Comparison of ENCODE assay signal across 8 cellular contexts in genomic region chr17:81523139-81524062, GRCh38. TPM values are rescaled to one million over a fixed set of nuclear protein-coding genes. Genes with fewer than 3 reads are reported as not detected.
DNase-seq lines count a peak whose midpoint lies in the region; ATAC-seq and TF ChIP-seq lines count a peak whose summit lies in the region.

No MANE protein-coding gene starts in this region.

- no peak overlapping the region for H3K27ac Mint-ChIP-seq in GM23338
- no peak overlapping the region for H3K27ac Mint-ChIP-seq in activated CD8-positive, alpha-beta T cell treated with anti-CD3 and anti-CD28 coated beads for 36 hours
- no peak overlapping the region for H3K27ac Mint-ChIP-seq in activated T-helper 2 cell treated with anti-CD3 and anti-CD28 coated beads, Interferon-gamma antibody, Interleukin-2, Interleukin-4, amounts not matched to agents 10 μg/mL and 5 μg/mL and 100 μg/mL, durations not matched to agents 14 hours and 24 hours and 36 hours

- intact Hi-C loops in activated CD8-positive, alpha-beta T cell treated with anti-CD3 and anti-CD28 coated beads for 36 hours (cut with micrococcal nuclease): loop anchor here (5.0 kb wide), 1 partner anchor 174 kb away; no protein-coding TSS in a partner anchor
- intact Hi-C loops in activated T-helper 2 cell treated with anti-CD3 and anti-CD28 coated beads, Interferon-gamma antibody, Interleukin-2, Interleukin-4, amounts not matched to agents 10 μg/mL and 5 μg/mL and 100 μg/mL, durations not matched to agents 14 hours and 24 hours and 36 hours (cut with micrococcal nuclease): no loop called here

- peak overlapping the region; percentile 65 for H3K4me2 ChIP-seq in GM23338

- H3K9me2 ChIP-seq in GM23338 (ENCODE audit: insufficient read depth): no peaks in the 10 kb centered on the region

- no peak overlapping the region for H2AFZ ChIP-seq in GM23338

- H3K27me3 ChIP-seq in GM23338 (ENCODE audit: insufficient read depth): peaks cover 40% of the 10 kb centered on the region

- 0 out of 2 replicates have a peak overlapping the region, but pooled peaks have one; percentile 26 for H3K4me3 ChIP-seq in GM23338

- peak; percentile 92 for DNase-seq in GM23338 (ENCODE audit: low spot score)
- peak; percentile 72 for DNase-seq in NCI-H345 (lab: John Stamatoyannopoulos, UW)
- peak; percentile 19 to 33 for DNase-seq in erythroblast (lab: John Stamatoyannopoulos, UW)
- peak; percentile 83 for DNase-seq in retina
- DNase-seq in activated CD8-positive, alpha-beta T cell treated with anti-CD3 and anti-CD28 coated beads for 36 hours: no peak
- DNase-seq in NOMO-1 treated with DMSO at 0.1 percent for 48 hours (lab: John Stamatoyannopoulos, UW; ENCODE audit: unreplicated experiment): no peak
- DNase-seq in activated T-helper 2 cell treated with anti-CD3 and anti-CD28 coated beads, Interferon-gamma antibody, Interleukin-2, Interleukin-4, amounts not matched to agents 10 μg/mL and 5 μg/mL and 100 μg/mL, durations not matched to agents 14 hours and 24 hours and 36 hours (ENCODE audit: low spot score): no peak

- CTCF ChIA-PET in activated CD8-positive, alpha-beta T cell treated with anti-CD3 and anti-CD28 coated beads for 36 hours (lab: Charles Lee): no interaction called here

- ATAC-seq in GM23338 (peak; percentile 52), HG03045 (IDR thresholded peaks at IDR 0.05; ENCODE audit: unreplicated experiment) (no peak)
- ATAC-seq in activated CD8-positive, alpha-beta T cell treated with anti-CD3 and anti-CD28 coated beads for 36 hours: no peak

- no peaks in the 10 kb centered on the region; the same call in 2 of the 3 replicates for H3K36me3 Mint-ChIP-seq in GM23338 (ENCODE audit: low read depth)
- no peaks in the 10 kb centered on the region for H3K36me3 Mint-ChIP-seq in activated CD8-positive, alpha-beta T cell treated with anti-CD3 and anti-CD28 coated beads for 36 hours (ENCODE audit: low read depth)
- H3K36me3 Mint-ChIP-seq in activated T-helper 2 cell treated with anti-CD3 and anti-CD28 coated beads, Interferon-gamma antibody, Interleukin-2, Interleukin-4, amounts not matched to agents 10 μg/mL and 5 μg/mL and 100 μg/mL, durations not matched to agents 14 hours and 24 hours and 36 hours (ENCODE audit: low read depth): no peaks in the 10 kb centered on the region

- H3K9me3 Mint-ChIP-seq in GM23338: no peaks in the 10 kb centered on the region; the same call in 2 of the 3 replicates
- no peaks in the 10 kb centered on the region for H3K9me3 Mint-ChIP-seq in activated CD8-positive, alpha-beta T cell treated with anti-CD3 and anti-CD28 coated beads for 36 hours
- H3K9me3 Mint-ChIP-seq in activated T-helper 2 cell treated with anti-CD3 and anti-CD28 coated beads, Interferon-gamma antibody, Interleukin-2, Interleukin-4, amounts not matched to agents 10 μg/mL and 5 μg/mL and 100 μg/mL, durations not matched to agents 14 hours and 24 hours and 36 hours: no peaks in the 10 kb centered on the region

- H3K4me3 Mint-ChIP-seq in GM23338: no peak overlapping the region
- no peak overlapping the region for H3K4me3 Mint-ChIP-seq in activated CD8-positive, alpha-beta T cell treated with anti-CD3 and anti-CD28 coated beads for 36 hours
- no peak overlapping the region for H3K4me3 Mint-ChIP-seq in activated T-helper 2 cell treated with anti-CD3 and anti-CD28 coated beads, Interferon-gamma antibody, Interleukin-2, Interleukin-4, amounts not matched to agents 10 μg/mL and 5 μg/mL and 100 μg/mL, durations not matched to agents 14 hours and 24 hours and 36 hours (ENCODE audit: low read depth)

- H3K79me2 ChIP-seq in GM23338 (replicated peaks; ENCODE audit: insufficient read depth): no peaks in the 10 kb centered on the region

- H3K27ac ChIP-seq in GM23338 (ENCODE audit: low read depth): no peak overlapping the region

- TF ChIP-seq POLR2A in erythroblast (IDR thresholded peaks at IDR 0.05; ENCODE audit: low read length): no peak

- no peaks in the 10 kb centered on the region for H4K20me1 ChIP-seq in GM23338 (replicated peaks; ENCODE audit: insufficient read depth)

- peaks cover 7% of the 10 kb centered on the region for H3K4me1 ChIP-seq in GM23338 (ENCODE audit: insufficient read depth)

- POLR2A ChIA-PET in activated CD8-positive, alpha-beta T cell treated with anti-CD3 and anti-CD28 coated beads for 36 hours (lab: Charles Lee): interaction anchor here (0.6 kb wide), 1 partner anchor 28 kb away, joined by 3 read pairs; no protein-coding TSS in a partner anchor

- TF ChIP-seq CTCF in GM23338 (conservative IDR thresholded peaks at IDR 0.05; ENCODE audit: low read depth in 2 of 2): peak; percentile 48 to 61
- TF ChIP-seq CTCF in activated CD8-positive, alpha-beta T cell treated with anti-CD3 and anti-CD28 coated beads for 36 hours (IDR thresholded peaks at IDR 0.05): no peak

- 0 out of 2 replicates have a peak, but pooled peaks cover 4% of the 10 kb centered on the region for H3F3A ChIP-seq in GM23338 (replicated peaks; ENCODE audit: low read depth)

- peaks cover 40% of the 10 kb centered on the region for H3K27me3 Mint-ChIP-seq in GM23338 (ENCODE audit: insufficient read depth, low read depth, poor library complexity)
- H3K27me3 Mint-ChIP-seq in activated CD8-positive, alpha-beta T cell treated with anti-CD3 and anti-CD28 coated beads for 36 hours: peaks cover 5% of the 10 kb centered on the region
- H3K27me3 Mint-ChIP-seq in activated T-helper 2 cell treated with anti-CD3 and anti-CD28 coated beads, Interferon-gamma antibody, Interleukin-2, Interleukin-4, amounts not matched to agents 10 μg/mL and 5 μg/mL and 100 μg/mL, durations not matched to agents 14 hours and 24 hours and 36 hours (ENCODE audit: low read depth): peaks cover 3% of the 10 kb centered on the region

- no peaks in the 10 kb centered on the region for H3K36me3 ChIP-seq in GM23338 (ENCODE audit: insufficient read depth)

- peaks cover 6% of the 10 kb centered on the region for H3K4me1 Mint-ChIP-seq in GM23338
- peaks cover 7% of the 10 kb centered on the region for H3K4me1 Mint-ChIP-seq in activated CD8-positive, alpha-beta T cell treated with anti-CD3 and anti-CD28 coated beads for 36 hours (ENCODE audit: low read depth)
- peaks cover 6% of the 10 kb centered on the region for H3K4me1 Mint-ChIP-seq in activated T-helper 2 cell treated with anti-CD3 and anti-CD28 coated beads, Interferon-gamma antibody, Interleukin-2, Interleukin-4, amounts not matched to agents 10 μg/mL and 5 μg/mL and 100 μg/mL, durations not matched to agents 14 hours and 24 hours and 36 hours (ENCODE audit: low read depth)

TF ChIP-seq in GM23338, 12 proteins besides CTCF, POLR2A, EP300 and RAD21 (continues in another document):
- TF ChIP-seq EZH2phosphoT487 (IDR thresholded peaks at IDR 0.05; ENCODE audit: unreplicated experiment): no peak

RNA-seq across cellular contexts. Expression of gene FSCN2, which starts 4.8 kb away (rescaled TPM):
- 1.6 TPM in 1 of 2 replicates, not detected in the other for total RNA-seq in GM23338 (2014; rRNA removed; shearing (Covaris generic))
- 0.13 TPM in 1 of 2 replicates, not detected in the other for polyA plus RNA-seq in GM23338 (2016; fragmentation: Nextera tagmentation; extraction: Ambion mirVana)
- under 1 TPM in 1 of 2 experiments, not detected in 1; 0.32 TPM for total RNA-seq in activated CD8-positive, alpha-beta T cell treated with anti-CD3 and anti-CD28 coated beads for 36 hours
- 1.1 TPM in 2 replicates for total RNA-seq in activated T-helper 2 cell treated with anti-CD3 and anti-CD28 coated beads, Interferon-gamma antibody, Interleukin-2, Interleukin-4, amounts not matched to agents 10 μg/mL and 5 μg/mL and 100 μg/mL, durations not matched to agents 14 hours and 24 hours and 36 hours

RNA-seq across cellular contexts. Expression of gene ACTG1, which starts 10.8 kb away (rescaled TPM):
- total RNA-seq in GM23338 (2014; rRNA removed; shearing (Covaris generic)): 4,739 and 4,954 TPM in 2 replicates
- 1,867 and 1,896 TPM in 2 replicates for polyA plus RNA-seq in GM23338 (2016; fragmentation: Nextera tagmentation; extraction: Ambion mirVana)
- 1,000 to 10,000 TPM; 4,606 to 4,756 TPM for total RNA-seq in activated CD8-positive, alpha-beta T cell treated with anti-CD3 and anti-CD28 coated beads for 36 hours
- 4,152 and 4,174 TPM in 2 replicates for total RNA-seq in activated T-helper 2 cell treated with anti-CD3 and anti-CD28 coated beads, Interferon-gamma antibody, Interleukin-2, Interleukin-4, amounts not matched to agents 10 μg/mL and 5 μg/mL and 100 μg/mL, durations not matched to agents 14 hours and 24 hours and 36 hours

RNA-seq across cellular contexts. Expression of gene FAAP100, which starts 28.8 kb away (rescaled TPM):
- total RNA-seq in GM23338 (2014; rRNA removed; shearing (Covaris generic)): 50.5 and 52.8 TPM in 2 replicates
- 16.0 and 16.2 TPM in 2 replicates for polyA plus RNA-seq in GM23338 (2016; fragmentation: Nextera tagmentation; extraction: Ambion mirVana)
- total RNA-seq in activated CD8-positive, alpha-beta T cell treated with anti-CD3 and anti-CD28 coated beads for 36 hours: 10 to 100 TPM; 40.5 to 42.7 TPM
- total RNA-seq in activated T-helper 2 cell treated with anti-CD3 and anti-CD28 coated beads, Interferon-gamma antibody, Interleukin-2, Interleukin-4, amounts not matched to agents 10 μg/mL and 5 μg/mL and 100 μg/mL, durations not matched to agents 14 hours and 24 hours and 36 hours: 61.6 and 64.4 TPM in 2 replicates

Comparison
In these comparisons a context has a peak if more than half of its experiments do, and no peak if none do; other contexts are left out.
1. DNase-seq: peak in GM23338 (single experiment), NCI-H345 (single experiment), erythroblast (2 of 2) and retina (single experiment); none in activated CD8-positive, alpha-beta T cell treated with anti-CD3 and anti-CD28 coated beads for 36 hours (single experiment), NOMO-1 treated with DMSO at 0.1 percent for 48 hours (single experiment) and activated T-helper 2 cell treated with anti-CD3 and anti-CD28 coated beads, Interferon-gamma antibody, Interleukin-2, Interleukin-4, amounts not matched to agents 10 μg/mL and 5 μg/mL and 100 μg/mL, durations not matched to agents 14 hours and 24 hours and 36 hours (single experiment).